Comparison of ENCODE assay signal across 10 cellular contexts in genomic region chr3:120425877-120426276, GRCh38. TPM values are rescaled to one million over a fixed set of nuclear protein-coding genes. Genes with fewer than 3 reads are reported as not detected.
A peak's percentile ranks its signal among the peaks of the same experiment; 100 is the strongest.
DNase-seq lines count a peak whose midpoint lies in the region; ATAC-seq and TF ChIP-seq lines count a peak whose summit lies in the region.
"Had no signal": no experiment of that assay in that cellular context is flagged by ENCODE, and none has a peak within 500 bp of the region (broad histone marks: within the 10 kb centered on the region; RNA-seq: fewer than 3 reads in every experiment).

No MANE protein-coding gene starts in this region.

- H3K4me3 ChIP-seq in fibroblast of lung (replicated peaks in 1 of 4; ENCODE audit: control extremely low read depth in 1 of 4, insufficient read depth in 1 of 4, low read depth in 3 of 4, low read length in 4 of 4), result no peak overlapping the region

- no peaks in the 10 kb centered on the region for H3K9me3 Mint-ChIP-seq in nephron progenitor cell
- no peaks in the 10 kb centered on the region for H3K9me3 Mint-ChIP-seq in activated T-cell treated with anti-CD3 and anti-CD28 coated beads, Interleukin-2, amount 50 U/mL, for 72 hours
- no peaks in the 10 kb centered on the region for H3K9me3 Mint-ChIP-seq in stimulated activated naive B cell treated with anti-CD40 and anti-IgM and Interleukin-4, amounts not matched to agents 10 μg/mL and 1 μg/mL and 100 μg/mL, for 72 hours

- H3K4me2 ChIP-seq in fibroblast of lung (ENCODE audit: extremely low read depth, insufficient read depth, low read length), result peak overlapping the region; percentile 15

- H3K4me3 Mint-ChIP-seq in nephron progenitor cell, result no peak overlapping the region
- no peak overlapping the region for H3K4me3 Mint-ChIP-seq in activated T-cell treated with anti-CD3 and anti-CD28 coated beads, Interleukin-2, amount 50 U/mL, for 72 hours
- no peak overlapping the region for H3K4me3 Mint-ChIP-seq in stimulated activated naive B cell treated with anti-CD40 and anti-IgM and Interleukin-4, amounts not matched to agents 10 μg/mL and 1 μg/mL and 100 μg/mL, for 72 hours

- no peaks in the 10 kb centered on the region for H3K27me3 ChIP-seq in fibroblast of lung (ENCODE audit: control insufficient read depth, insufficient read depth, low read length)

- peaks cover 77% of the 10 kb centered on the region for H3K79me2 ChIP-seq in fibroblast of lung (ENCODE audit: control insufficient read depth, insufficient read depth, low read length)

- peaks cover 4% of the 10 kb centered on the region for H3K36me3 ChIP-seq in fibroblast of lung (ENCODE audit: control insufficient read depth, insufficient read depth, low read length)

- no peaks in the 10 kb centered on the region for H3K9me3 ChIP-seq in fibroblast of lung (ENCODE audit: control insufficient read depth, insufficient read depth, low read depth, low read length)

- TF ChIP-seq CTCF in fibroblast of lung (conservative IDR thresholded peaks at IDR 0.05 in 1 of 2, IDR thresholded peaks at IDR 0.05 in 1 of 2; ENCODE audit: low read depth in 1 of 2, low read length in 2 of 2) (no peak), nephron progenitor cell (IDR thresholded peaks at IDR 0.05) (no peak)

- H2AFZ ChIP-seq in fibroblast of lung (ENCODE audit: low read length), result no peak overlapping the region

- H3K4me1 ChIP-seq in fibroblast of lung (ENCODE audit: control insufficient read depth, extremely low read depth, insufficient read depth, low read length), result peaks cover 51% of the 10 kb centered on the region

- H3K9ac ChIP-seq in fibroblast of lung (ENCODE audit: insufficient read depth, low read length), result no peak overlapping the region

- peaks cover 51% of the 10 kb centered on the region for H3K36me3 Mint-ChIP-seq in nephron progenitor cell (ENCODE audit: low read depth)
- no peaks in the 10 kb centered on the region for H3K36me3 Mint-ChIP-seq in activated T-cell treated with anti-CD3 and anti-CD28 coated beads, Interleukin-2, amount 50 U/mL, for 72 hours (ENCODE audit: insufficient read depth in 2 of 2)
- H3K36me3 Mint-ChIP-seq in stimulated activated naive B cell treated with anti-CD40 and anti-IgM and Interleukin-4, amounts not matched to agents 10 μg/mL and 1 μg/mL and 100 μg/mL, for 72 hours, result no peaks in the 10 kb centered on the region

- peak overlapping the region; percentile 23 for H3K27ac Mint-ChIP-seq in nephron progenitor cell
- H3K27ac Mint-ChIP-seq in activated T-cell treated with anti-CD3 and anti-CD28 coated beads, Interleukin-2, amount 50 U/mL, for 72 hours, result no peak overlapping the region
- H3K27ac Mint-ChIP-seq in stimulated activated naive B cell treated with anti-CD40 and anti-IgM and Interleukin-4, amounts not matched to agents 10 μg/mL and 1 μg/mL and 100 μg/mL, for 72 hours, result no peak overlapping the region

- peak overlapping the region; percentile 62 for H3K27ac ChIP-seq in fibroblast of lung (ENCODE audit: insufficient read depth, low read length)

- H4K20me1 ChIP-seq in fibroblast of lung (ENCODE audit: control insufficient read depth, extremely low read depth, insufficient read depth, low read length), result peaks cover 2% of the 10 kb centered on the region

- peaks cover 73% of the 10 kb centered on the region for H3K4me1 Mint-ChIP-seq in nephron progenitor cell
- no peaks in the 10 kb centered on the region for H3K4me1 Mint-ChIP-seq in activated T-cell treated with anti-CD3 and anti-CD28 coated beads, Interleukin-2, amount 50 U/mL, for 72 hours (ENCODE audit: low read depth)
- no peaks in the 10 kb centered on the region for H3K4me1 Mint-ChIP-seq in stimulated activated naive B cell treated with anti-CD40 and anti-IgM and Interleukin-4, amounts not matched to agents 10 μg/mL and 1 μg/mL and 100 μg/mL, for 72 hours

- DNase-seq in A172 (ENCODE audit: low spot score), result peak; percentile 87
- peak; percentile 81 to 86 for DNase-seq in NCI-H446 (lab: John Stamatoyannopoulos, UW)
- DNase-seq in fibroblast of lung (ENCODE audit: low read depth in 2 of 2), result peak; percentile 91 to 96
- DNase-seq in nephron progenitor cell, result no peak
- no peak for DNase-seq in activated T-cell treated with anti-CD3 and anti-CD28 coated beads, Interleukin-2, amount 50 U/mL, for 72 hours
- no peak for DNase-seq in NCI-H1105 treated with DMSO at 0.1 percent for 48 hours (lab: John Stamatoyannopoulos, UW)
- DNase-seq in stimulated activated naive B cell treated with anti-CD40 and anti-IgM and Interleukin-4, amounts not matched to agents 10 μg/mL and 1 μg/mL and 100 μg/mL, for 72 hours, result no peak
- DNase-seq: activated effector memory CD4-positive, alpha-beta T cell treated with anti-CD3 and anti-CD28 coated beads, Interleukin-2, amount 50 U/mL, for 16 hours; NCI-H2029 had no signal

- no peak for ATAC-seq in HG03460 (IDR thresholded peaks at IDR 0.05; ENCODE audit: unreplicated experiment)
- no peak for ATAC-seq in activated T-cell treated with anti-CD3 and anti-CD28 coated beads, Interleukin-2, amount 50 U/mL, for 72 hours (replicated peaks in 1 of 2)
- ATAC-seq in stimulated activated naive B cell treated with anti-CD40 and anti-IgM and Interleukin-4, amounts not matched to agents 10 μg/mL and 1 μg/mL and 100 μg/mL, for 72 hours (replicated peaks), result no peak

- no peaks in the 10 kb centered on the region for H3K27me3 Mint-ChIP-seq in nephron progenitor cell (ENCODE audit: low read depth, poor library complexity)
- peaks cover 11% of the 10 kb centered on the region for H3K27me3 Mint-ChIP-seq in activated T-cell treated with anti-CD3 and anti-CD28 coated beads, Interleukin-2, amount 50 U/mL, for 72 hours (ENCODE audit: low read depth)
- peaks cover 6 to 17% of the 10 kb centered on the region in 2 donors for H3K27me3 Mint-ChIP-seq in stimulated activated naive B cell treated with anti-CD40 and anti-IgM and Interleukin-4, amounts not matched to agents 10 μg/mL and 1 μg/mL and 100 μg/mL, for 72 hours

RNA-seq across cellular contexts. Expression of gene FSTL1, which starts 24.9 kb away (rescaled TPM):
- 812 and 991 TPM in 2 replicates for total RNA-seq in A172 (2014; rRNA removed; shearing (Covaris generic))
- total RNA-seq in fibroblast of lung, result 279 and 309 TPM in 2 replicates
- polyA plus RNA-seq in fibroblast of lung, result 583 and 1,500 TPM in 2 replicates
- 501 and 1,132 TPM in 2 replicates for polyA plus RNA-seq in fibroblast of lung (2012)
- 681 and 1,171 TPM in 2 replicates for polyA minus RNA-seq in fibroblast of lung (ENCODE audit: low replicate concordance)
- total RNA-seq in activated T-cell treated with anti-CD3 and anti-CD28 coated beads, Interleukin-2, amount 50 U/mL, for 72 hours, result 1 to 10 TPM; 1.3 to 1.7 TPM

Comparison
In these comparisons a context has a peak if more than half of its experiments do, and no peak if none do; other contexts are left out.
1. DNase-seq: peak in A172 (single experiment), NCI-H446 (2 of 2) and fibroblast of lung (2 of 2); none in nephron progenitor cell (single experiment), activated T-cell treated with anti-CD3 and anti-CD28 coated beads, Interleukin-2, amount 50 U/mL, for 72 hours (0 of 2), NCI-H1105 treated with DMSO at 0.1 percent for 48 hours (single experiment) and stimulated activated naive B cell treated with anti-CD40 and anti-IgM and Interleukin-4, amounts not matched to agents 10 μg/mL and 1 μg/mL and 100 μg/mL, for 72 hours (single experiment).
2. RNA of gene FSTL1, which starts 24.9 kb away (total RNA-seq): 812 to 991 TPM in A172 and 279 to 309 TPM in fibroblast of lung; 1.3 to 1.7 TPM in activated T-cell treated with anti-CD3 and anti-CD28 coated beads, Interleukin-2, amount 50 U/mL, for 72 hours; every median in the first group is over 100 times any median in the second.